Comparison of ENCODE assay signal across 8 cellular contexts in the genomic region with DNA sequence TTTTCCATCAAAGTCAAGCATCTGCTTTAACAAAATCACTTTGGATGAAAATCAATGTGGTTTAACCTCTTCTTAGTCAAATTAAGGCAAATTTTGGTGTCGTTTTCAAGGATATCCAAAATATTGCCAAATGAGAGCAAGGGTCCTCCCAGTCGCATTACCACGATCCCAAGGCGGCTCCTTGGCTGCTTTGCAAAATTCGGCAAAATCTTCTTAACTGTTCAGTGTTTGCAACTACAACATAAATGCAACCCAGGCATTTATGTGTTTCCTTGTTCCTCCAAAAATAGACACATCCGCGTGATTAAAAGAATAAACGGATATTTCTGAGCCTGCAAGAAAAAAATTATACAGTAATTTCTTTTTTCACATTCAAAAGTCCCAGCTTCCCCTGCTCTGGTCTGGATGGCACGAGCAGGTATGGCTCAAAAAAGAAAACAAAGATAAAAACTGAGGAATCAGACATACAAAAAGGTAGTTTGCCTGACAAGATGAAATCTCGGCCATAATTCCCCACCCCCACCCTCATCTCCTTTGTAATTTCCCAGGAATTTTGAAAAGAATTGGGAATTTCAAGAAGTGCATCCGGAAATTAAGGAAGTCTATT. TPM values are rescaled to one million over a fixed set of nuclear protein-coding genes. Genes with fewer than 3 reads are reported as not detected.
DNase-seq lines count a peak whose midpoint lies in the region; ATAC-seq and TF ChIP-seq lines count a peak whose summit lies in the region.

No MANE protein-coding gene starts in this region.

- no peak for ATAC-seq in GM18505 (IDR thresholded peaks at IDR 0.05; ENCODE audit: unreplicated experiment)

- H3K36me3 Mint-ChIP-seq in activated CD4-positive, alpha-beta memory T cell treated with anti-CD3 and anti-CD28 coated beads for 36 hours: no peaks in the 10 kb centered on the region

- POLR2A ChIA-PET in activated CD4-positive, alpha-beta memory T cell treated with anti-CD3 and anti-CD28 coated beads for 36 hours (lab: Charles Lee): no interaction called here

- CTCF ChIA-PET in activated CD4-positive, alpha-beta memory T cell treated with anti-CD3 and anti-CD28 coated beads for 36 hours (lab: Charles Lee): interaction anchor here (1.7 kb wide), 1 partner anchor 22 kb away, joined by 11 read pairs; no protein-coding TSS in a partner anchor

- H3K9me3 ChIP-seq in iPS-15b (ENCODE audit: control insufficient read depth, insufficient read depth, low read length) (no peaks in the 10 kb centered on the region), spleen (no peaks in the 10 kb centered on the region)

- TF ChIP-seq POLR2A in spleen (IDR thresholded peaks at IDR 0.05): no peak
- TF ChIP-seq POLR2A in GM18505 (IDR thresholded peaks at IDR 0.05; ENCODE audit: borderline replicate concordance, extremely low read depth, insufficient read depth, insufficient read length): no peak

- no peak overlapping the region for H3K9ac ChIP-seq in iPS-15b (ENCODE audit: low read depth, low read length)

- no peak overlapping the region for H3K27ac Mint-ChIP-seq in activated CD4-positive, alpha-beta memory T cell treated with anti-CD3 and anti-CD28 coated beads for 36 hours

- H3K4me3 ChIP-seq in iPS-15b (ENCODE audit: low read depth, low read length): peak overlapping the region; percentile 66
- H3K4me3 ChIP-seq in spleen: peak overlapping the region in 7 of 8 donors; percentile 1 to 75 (median 58)

- peak overlapping the region in 6 of 8 donors; percentile 61 to 73 (median 68) for H3K27ac ChIP-seq in spleen

- DNase-seq in DMS79 treated with DMSO at 0.1 percent for 48 hours (lab: John Stamatoyannopoulos, UW): peak; percentile 35
- no peak for DNase-seq in DMS79 (lab: John Stamatoyannopoulos, UW)
- no peak for DNase-seq in activated CD4-positive, alpha-beta memory T cell treated with anti-CD3 and anti-CD28 coated beads for 36 hours
- no peak for DNase-seq in spleen
- no peak for DNase-seq in NK-92 (lab: John Stamatoyannopoulos, UW; ENCODE audit: unreplicated experiment)
- DNase-seq in AG08396 (ENCODE audit: low spot score): no peak

- H3K4me1 Mint-ChIP-seq in activated CD4-positive, alpha-beta memory T cell treated with anti-CD3 and anti-CD28 coated beads for 36 hours (ENCODE audit: low read depth): peaks cover 34% of the 10 kb centered on the region

- H3K9me3 Mint-ChIP-seq in activated CD4-positive, alpha-beta memory T cell treated with anti-CD3 and anti-CD28 coated beads for 36 hours: no peaks in the 10 kb centered on the region

- peaks cover 44% of the 10 kb centered on the region for H3K4me1 ChIP-seq in iPS-15b (ENCODE audit: control insufficient read depth, insufficient read depth, low read length)
- H3K4me1 ChIP-seq in spleen: peaks cover 12 to 64% (median 46%) of the 10 kb centered on the region in 6 donors

- H3K36me3 ChIP-seq in iPS-15b (ENCODE audit: control insufficient read depth, insufficient read depth, low read length) (no peaks in the 10 kb centered on the region), spleen (no peaks in the 10 kb centered on the region)

- intact Hi-C loops in activated CD4-positive, alpha-beta memory T cell treated with anti-CD3 and anti-CD28 coated beads for 36 hours (cut with micrococcal nuclease): loop anchor here (1.0 to 10.0 kb wide), 4 partner anchors 8 to 915 kb away; partner anchors contain the start of gene MLLT10
- intact Hi-C loops in spleen (cut with DNase I; ENCODE audit: low total_unique reads): no loop called here

- H3K27me3 ChIP-seq in iPS-15b (ENCODE audit: control insufficient read depth, insufficient read depth, low read length): peaks cover 21% of the 10 kb centered on the region
- H3K27me3 ChIP-seq in spleen (replicated peaks in 1 of 7): peaks cover 0 to 99% (median 61%) of the 10 kb centered on the region in 7 donors

- TF ChIP-seq CTCF in spleen (IDR thresholded peaks at IDR 0.05 in 8 of 11, conservative IDR thresholded peaks at IDR 0.05 in 3 of 11): no peak

- H3K27me3 Mint-ChIP-seq in activated CD4-positive, alpha-beta memory T cell treated with anti-CD3 and anti-CD28 coated beads for 36 hours: peaks cover 56% of the 10 kb centered on the region

- 7 to 10% (median 8%) methylated on average over 11 of the region's 11 CpGs for WGBS in spleen, 5 donors

- peak overlapping the region; percentile 84 for H3K4me3 Mint-ChIP-seq in activated CD4-positive, alpha-beta memory T cell treated with anti-CD3 and anti-CD28 coated beads for 36 hours

RNA-seq across cellular contexts. Expression of gene SKIDA1, which starts 6.1 kb away (rescaled TPM):
- under 1 TPM; 0.07 to 0.21 TPM for total RNA-seq in activated CD4-positive, alpha-beta memory T cell treated with anti-CD3 and anti-CD28 coated beads for 36 hours
- total RNA-seq in spleen: under 1 TPM in 6 of 7 donors, not detected in 1; 0.16 to 0.91 (median 0.55) TPM
- polyA plus RNA-seq in spleen: under 1 TPM; 0.14 to 0.48 (median 0.30) TPM

RNA-seq across cellular contexts. Expression of gene MLLT10, which starts 14.6 kb away (rescaled TPM):
- total RNA-seq in activated CD4-positive, alpha-beta memory T cell treated with anti-CD3 and anti-CD28 coated beads for 36 hours: 10 to 100 TPM; 32.8 to 35.4 TPM
- total RNA-seq in spleen: 10 to 100 TPM; 34.9 to 58.1 (median 50.6) TPM
- 10 to 100 TPM in 1 of 3 donors, 1 to 10 TPM in 2; 9.5 to 13.7 (median 9.9) TPM for polyA plus RNA-seq in spleen
